1 cellular context compared by ENCODE assay signal in genomic region chr6:125008957-125009356, GRCh38.
TF ChIP-seq lines count a peak whose summit lies in the region.

No MANE protein-coding gene starts in this region.

TF ChIP-seq in GM12878, 131 proteins besides CTCF, POLR2A, EP300 and RAD21 (continued from another document):
- no peak for TF ChIP-seq SIX5 (IDR thresholded peaks at IDR 0.05; ENCODE audit: low read depth, low read length, severe bottlenecking)
- TF ChIP-seq POLR2AphosphoS2 (IDR thresholded peaks at IDR 0.05; ENCODE audit: low read depth, low read length), result no peak
- no peak for TF ChIP-seq HDAC2 (IDR thresholded peaks at IDR 0.05)
- TF ChIP-seq CEBPZ (IDR thresholded peaks at IDR 0.05; ENCODE audit: low read depth, low read length), result no peak
- TF ChIP-seq SUZ12 (IDR thresholded peaks at IDR 0.05; ENCODE audit: unreplicated experiment), result no peak
- no peak for TF ChIP-seq PML (IDR thresholded peaks at IDR 0.05; ENCODE audit: low read length)
TF ChIP-seq in GM12878: peak in this region for 0.
